In genomic region chr7:13852281-13852968, GRCh38 we compare ENCODE assay signal across 1 cellular context.
TF ChIP-seq lines count a peak whose summit lies in the region.

No MANE protein-coding gene starts in this region.

TF ChIP-seq in IMR-90, 13 proteins besides CTCF, POLR2A, EP300 and RAD21:
- TF ChIP-seq CHD1 (IDR thresholded peaks at IDR 0.05; ENCODE audit: low read depth, low read length) (no peak), CEBPB (IDR thresholded peaks at IDR 0.05; ENCODE audit: low read depth, low read length) (no peak), RFX5 (IDR thresholded peaks at IDR 0.05; ENCODE audit: low read depth, low read length) (no peak)
- TF ChIP-seq, protein P1, sequence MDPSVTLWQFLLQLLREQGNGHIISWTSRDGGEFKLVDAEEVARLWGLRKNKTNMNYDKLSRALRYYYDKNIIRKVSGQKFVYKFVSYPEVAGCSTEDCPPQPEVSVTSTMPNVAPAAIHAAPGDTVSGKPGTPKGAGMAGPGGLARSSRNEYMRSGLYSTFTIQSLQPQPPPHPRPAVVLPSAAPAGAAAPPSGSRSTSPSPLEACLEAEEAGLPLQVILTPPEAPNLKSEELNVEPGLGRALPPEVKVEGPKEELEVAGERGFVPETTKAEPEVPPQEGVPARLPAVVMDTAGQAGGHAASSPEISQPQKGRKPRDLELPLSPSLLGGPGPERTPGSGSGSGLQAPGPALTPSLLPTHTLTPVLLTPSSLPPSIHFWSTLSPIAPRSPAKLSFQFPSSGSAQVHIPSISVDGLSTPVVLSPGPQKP (IDR thresholded peaks at IDR 0.05; ENCODE audit: borderline replicate concordance, low read depth, low read length): no peak
